Comparison of ENCODE assay signal across 2 cellular contexts in the genomic region with DNA sequence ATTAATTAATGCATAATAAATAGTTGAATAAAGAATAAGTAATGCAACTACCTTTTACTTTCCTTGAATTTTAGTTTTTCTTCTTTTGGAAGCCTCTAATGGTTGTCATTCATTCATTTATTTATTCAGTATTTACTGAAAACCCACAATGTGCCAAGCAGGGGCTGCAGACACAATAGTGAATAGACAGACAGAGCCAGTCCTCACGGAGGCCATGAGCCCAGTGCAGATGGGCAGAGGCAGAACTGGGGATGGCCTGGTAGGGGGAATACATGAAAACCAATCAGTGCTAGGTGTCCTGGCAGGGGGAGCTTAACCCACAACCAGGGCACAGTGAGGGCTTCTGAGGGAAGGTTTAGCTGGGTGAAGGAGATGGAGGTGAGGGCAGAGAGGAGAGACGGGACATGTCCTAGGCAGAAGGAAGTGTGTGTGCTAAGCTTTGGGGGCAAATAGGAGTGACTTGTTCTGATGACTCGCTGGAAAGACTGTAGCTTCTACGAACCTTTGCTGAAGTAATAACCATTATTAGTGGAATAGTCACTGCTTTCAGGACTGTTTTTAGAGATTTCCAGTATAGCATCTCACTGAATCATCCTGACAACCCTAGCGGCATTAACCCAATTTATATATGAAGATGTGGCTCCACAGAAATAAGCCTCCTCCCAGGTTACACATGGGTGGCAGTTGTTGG.
TF ChIP-seq lines count a peak whose summit lies in the region.

No MANE protein-coding gene starts in this region.

TF ChIP-seq in HepG2, 621 proteins besides CTCF, POLR2A, EP300 and RAD21:
- no peak for TF ChIP-seq ZNF703 (CRISPR knock-in tag; IDR thresholded peaks at IDR 0.05; ENCODE audit: borderline replicate concordance)
- TF ChIP-seq ESRRA (CRISPR knock-in tag; IDR thresholded peaks at IDR 0.05; ENCODE audit: low read depth) = no peak
TF ChIP-seq in HepG2: peak in this region for 0.

TF ChIP-seq in H1, 55 proteins besides CTCF, POLR2A, EP300 and RAD21:
- TF ChIP-seq SP1 (IDR thresholded peaks at IDR 0.05; ENCODE audit: low read depth, low read length) (no peak), RXRA (IDR thresholded peaks at IDR 0.05; ENCODE audit: insufficient read depth, low read depth, low read length) (no peak), PHF8 (conservative IDR thresholded peaks at IDR 0.05; ENCODE audit: low read depth, low read length) (no peak), SUZ12 (IDR thresholded peaks at IDR 0.05; ENCODE audit: low read length) (no peak), CHD1 (IDR thresholded peaks at IDR 0.05; ENCODE audit: low read depth, low read length) (no peak), EGR1 (IDR thresholded peaks at IDR 0.05; ENCODE audit: borderline replicate concordance, low read depth, low read length) (no peak), RBBP5 (IDR thresholded peaks at IDR 0.05; ENCODE audit: borderline replicate concordance, low read depth, low read length) (no peak), RNF2 (IDR thresholded peaks at IDR 0.05; ENCODE audit: borderline replicate concordance, low read depth, low read length, missing control alignments, poor library complexity, severe bottlenecking) (no peak), SP4 (IDR thresholded peaks at IDR 0.05; ENCODE audit: low read length) (no peak), GTF2F1 (IDR thresholded peaks at IDR 0.05; ENCODE audit: borderline replicate concordance, low read depth, low read length) (no peak), SP2 (IDR thresholded peaks at IDR 0.05; ENCODE audit: low read length) (no peak)
